In genomic region chr2:42522035-42522434, GRCh38 we compare ENCODE assay signal across 2 cellular contexts.
TF ChIP-seq lines count a peak whose summit lies in the region.

No MANE protein-coding gene starts in this region.

TF ChIP-seq in GM23338, 12 proteins besides CTCF, POLR2A, EP300 and RAD21:
- no peak for TF ChIP-seq ETS1 (IDR thresholded peaks at IDR 0.05)
- no peak for TF ChIP-seq NANOG (IDR thresholded peaks at IDR 0.05; ENCODE audit: borderline replicate concordance)
- TF ChIP-seq EZH2 (IDR thresholded peaks at IDR 0.05; ENCODE audit: low read depth, unreplicated experiment), result no peak
- TF ChIP-seq ZNF331 (CRISPR knock-in tag; IDR thresholded peaks at IDR 0.05; ENCODE audit: low read depth), result no peak
- no peak for TF ChIP-seq POLR2AphosphoS5 (IDR thresholded peaks at IDR 0.05; ENCODE audit: low read depth)
- no peak for TF ChIP-seq CREB1 (CRISPR knock-in tag; IDR thresholded peaks at IDR 0.05; ENCODE audit: low read depth)
- no peak for TF ChIP-seq JUNB (IDR thresholded peaks at IDR 0.05; ENCODE audit: unreplicated experiment)
- no peak for TF ChIP-seq ZNF462 (CRISPR knock-in tag; IDR thresholded peaks at IDR 0.05)
- TF ChIP-seq ZNF114 (CRISPR knock-in tag; IDR thresholded peaks at IDR 0.05), result no peak
- TF ChIP-seq STAT1 (IDR thresholded peaks at IDR 0.05; ENCODE audit: unreplicated experiment), result no peak
- no peak for TF ChIP-seq EZH2phosphoT487 (IDR thresholded peaks at IDR 0.05; ENCODE audit: unreplicated experiment)
- no peak for TF ChIP-seq REST (IDR thresholded peaks at IDR 0.05; ENCODE audit: unreplicated experiment)
TF ChIP-seq in GM23338: peak in this region for 0.

TF ChIP-seq in H1, 55 proteins besides CTCF, POLR2A, EP300 and RAD21:
- TF ChIP-seq KDM1A (IDR thresholded peaks at IDR 0.05; ENCODE audit: borderline replicate concordance, low read length) (no peak), TCF12 (IDR thresholded peaks at IDR 0.05; ENCODE audit: low read depth, low read length) (no peak), CBX5 (IDR thresholded peaks at IDR 0.05; ENCODE audit: low read depth, low read length) (no peak), TAF7 (optimal IDR thresholded peaks at IDR 0.05; ENCODE audit: borderline replicate concordance, low read depth, low read length) (no peak), POLR2AphosphoS5 (IDR thresholded peaks at IDR 0.05; ENCODE audit: low read depth, low read length) (no peak), MAFK (IDR thresholded peaks at IDR 0.05; ENCODE audit: low read depth, low read length) (no peak), HDAC2 (IDR thresholded peaks at IDR 0.05; ENCODE audit: borderline replicate concordance in 1 of 2, low read depth in 2 of 2, low read length in 2 of 2) (no peak), CHD1 (IDR thresholded peaks at IDR 0.05; ENCODE audit: low read depth, low read length) (no peak), EGR1 (IDR thresholded peaks at IDR 0.05; ENCODE audit: borderline replicate concordance, low read depth, low read length) (no peak), GABPA (IDR thresholded peaks at IDR 0.05; ENCODE audit: borderline replicate concordance, insufficient read depth, low read length) (no peak), TEAD4 (IDR thresholded peaks at IDR 0.05; ENCODE audit: low read depth, low read length) (no peak), USF2 (IDR thresholded peaks at IDR 0.05; ENCODE audit: low read length) (no peak), GTF2F1 (IDR thresholded peaks at IDR 0.05; ENCODE audit: borderline replicate concordance, low read depth, low read length) (no peak), POU5F1 (IDR thresholded peaks at IDR 0.05; ENCODE audit: low read depth, low read length) (no peak), SAP30 (IDR thresholded peaks at IDR 0.05; ENCODE audit: insufficient read depth, insufficient replicate concordance, low read length) (no peak), CHD7 (IDR thresholded peaks at IDR 0.05; ENCODE audit: insufficient replicate concordance, low read length) (no peak), RNF2 (IDR thresholded peaks at IDR 0.05; ENCODE audit: borderline replicate concordance, low read depth, low read length, missing control alignments, poor library complexity, severe bottlenecking) (no peak)
